Comparison of ENCODE assay signal across 8 cellular contexts in the genomic region with DNA sequence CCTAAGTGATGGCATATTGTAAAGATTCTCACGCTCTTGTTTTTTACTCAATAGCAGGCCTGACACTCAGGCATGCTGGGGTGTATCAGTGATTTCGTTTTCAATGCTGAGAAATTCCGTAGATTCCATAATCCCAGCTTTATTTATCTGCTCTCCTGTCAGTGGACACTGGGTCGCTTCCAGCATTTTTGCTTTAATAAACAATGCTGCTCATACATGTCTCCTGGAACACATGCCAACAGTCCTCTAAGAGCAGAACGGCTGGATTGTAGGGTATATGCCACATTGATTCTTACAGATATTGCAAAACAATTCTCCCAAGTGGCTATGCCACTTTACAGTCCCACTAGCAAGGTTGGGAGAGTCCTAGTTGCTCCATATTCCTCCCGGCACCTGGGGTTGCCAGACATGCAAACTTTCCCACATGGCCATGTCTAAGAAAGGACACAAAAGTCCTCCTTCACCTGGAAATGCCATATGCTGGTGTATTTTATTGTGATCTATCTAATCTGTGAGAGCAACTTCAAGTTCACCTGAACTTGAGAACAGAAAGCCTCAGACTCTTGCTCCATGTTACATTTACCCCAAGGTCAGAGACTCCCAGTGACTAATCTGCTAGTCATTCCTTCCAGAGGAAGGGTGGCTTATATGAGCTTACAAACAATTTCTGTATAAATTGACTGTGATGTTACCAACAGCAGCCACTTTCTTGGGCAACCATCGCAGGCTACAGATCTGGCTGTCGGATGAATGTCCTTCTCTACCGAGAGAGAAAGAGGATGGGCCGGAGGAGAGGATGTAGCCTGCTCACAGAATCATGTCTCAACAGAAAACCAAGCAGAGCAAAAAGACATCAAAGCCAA.
DNase-seq lines count a peak whose midpoint lies in the region; ATAC-seq and TF ChIP-seq lines count a peak whose summit lies in the region.

No MANE protein-coding gene starts in this region.

- peak overlapping the region; percentile 39; the same call in 1 of the 2 replicates for H3K9ac ChIP-seq in PC-3 (ENCODE audit: low read length)

- H2AFZ ChIP-seq in PC-3 (ENCODE audit: low read length): peak overlapping the region; percentile 60; the same call in 1 of the 2 replicates

- H3K9me3 ChIP-seq in PC-3 (ENCODE audit: low read length): no peaks in the 10 kb centered on the region
- no peaks in the 10 kb centered on the region for H3K9me3 ChIP-seq in uterus

- H3K4me3 Mint-ChIP-seq in chondrocyte (ENCODE audit: unreplicated experiment): peak overlapping the region; percentile 34
- H3K4me3 Mint-ChIP-seq in nephron: no peak overlapping the region

- no peaks in the 10 kb centered on the region for H3K27me3 ChIP-seq in PC-3 (ENCODE audit: low read length)
- no peaks in the 10 kb centered on the region for H3K27me3 ChIP-seq in uterus

- POLR2A ChIA-PET in PC-3 (lab: Charles Lee; ENCODE audit: unreplicated experiment): no interaction called here

- no peaks in the 10 kb centered on the region for H3K9me2 ChIP-seq in PC-3 (replicated peaks; ENCODE audit: low read length)

- no peak for TF ChIP-seq POLR2A in uterus (IDR thresholded peaks at IDR 0.05)

- H3K9me3 Mint-ChIP-seq in chondrocyte (ENCODE audit: low read depth) (no peaks in the 10 kb centered on the region), nephron (no peaks in the 10 kb centered on the region)

- H3K79me2 ChIP-seq in PC-3 (ENCODE audit: low read length): peaks cover 25% of the 10 kb centered on the region

- H3K36me3 Mint-ChIP-seq in chondrocyte (ENCODE audit: low read depth) (no peaks in the 10 kb centered on the region), nephron (ENCODE audit: low read depth) (peaks cover 4% of the 10 kb centered on the region)

- peak overlapping the region; percentile 77 for H3K4me2 ChIP-seq in PC-3 (ENCODE audit: low read length)

- CTCF ChIA-PET in PC-3 (lab: Charles Lee): no interaction called here

- no peaks in the 10 kb centered on the region for H3F3A ChIP-seq in PC-3 (ENCODE audit: low read length, unreplicated experiment)

- H3K27ac ChIP-seq in PC-3 (ENCODE audit: low read length) (peak overlapping the region; percentile 89), uterus (no peak overlapping the region)

- H3K4me1 ChIP-seq in PC-3 (ENCODE audit: insufficient read depth, low read length): peaks cover 25% of the 10 kb centered on the region
- H3K4me1 ChIP-seq in uterus: no peaks in the 10 kb centered on the region

- H3K27ac Mint-ChIP-seq in chondrocyte (ENCODE audit: unreplicated experiment) (peak overlapping the region; percentile 96), nephron (peak overlapping the region; percentile 35 to 59 (median 45))

- H3K4me3 ChIP-seq in PC-3 (ENCODE audit: low read length) (peak overlapping the region; percentile 41; the same call in 1 of the 2 replicates), uterus (no peak overlapping the region)

- TF ChIP-seq CTCF in PC-3 (conservative IDR thresholded peaks at IDR 0.05; ENCODE audit: low read depth, low read length) (no peak), chondrocyte (IDR thresholded peaks at IDR 0.05) (no peak), nephron (IDR thresholded peaks at IDR 0.05; ENCODE audit: unreplicated experiment in 3 of 3) (no peak), uterus (IDR thresholded peaks at IDR 0.05) (no peak)

- no peaks in the 10 kb centered on the region for H3K36me3 ChIP-seq in PC-3 (ENCODE audit: low read depth, low read length)
- H3K36me3 ChIP-seq in uterus: no peaks in the 10 kb centered on the region

- intact Hi-C loops in PC-3 (cut with micrococcal nuclease) (loop anchor here (1.0 to 5.0 kb wide), 2 partner anchors 20 to 74 kb away; no protein-coding TSS in a partner anchor), uterus (cut with DNase I; ENCODE audit: low total_unique reads) (no loop called here)

- H3K4me1 Mint-ChIP-seq in chondrocyte (ENCODE audit: low read depth) (peaks cover 67% of the 10 kb centered on the region), nephron (peaks cover 66% of the 10 kb centered on the region)

- H4K20me1 ChIP-seq in PC-3 (ENCODE audit: low read length): no peaks in the 10 kb centered on the region

- DNase-seq in COLO829 (ENCODE audit: low spot score): peak; percentile 88
- DNase-seq in PC-3: peak; percentile 88
- DNase-seq in chondrocyte (ENCODE audit: low spot score): no peak
- no peak for DNase-seq in NCI-H1048 (lab: John Stamatoyannopoulos, UW)
- no peak for DNase-seq in effector CD8-positive, alpha-beta T cell (lab: John Stamatoyannopoulos, UW)
- no peak for DNase-seq in uterus

- no TSS peak for BruUV-seq in PC-3 (replicated peaks; lab: Mats Ljungman, UMichigan)

- no peaks in the 10 kb centered on the region for H3K27me3 Mint-ChIP-seq in chondrocyte (ENCODE audit: low read depth)
- no peaks in the 10 kb centered on the region for H3K27me3 Mint-ChIP-seq in nephron (ENCODE audit: low read depth)

- peak; percentile 94 for ATAC-seq in PC-3
- ATAC-seq in GM18909 (IDR thresholded peaks at IDR 0.05; ENCODE audit: poor library complexity, unreplicated experiment): no peak

Comparison
In these comparisons a context has a peak if more than half of its experiments do, and no peak if none do; other contexts are left out.
1. DNase-seq: peak in COLO829 (single experiment) and PC-3 (single experiment); none in chondrocyte (single experiment), NCI-H1048 (single experiment), effector CD8-positive, alpha-beta T cell (single experiment) and uterus (0 of 2).